In the genomic region with DNA sequence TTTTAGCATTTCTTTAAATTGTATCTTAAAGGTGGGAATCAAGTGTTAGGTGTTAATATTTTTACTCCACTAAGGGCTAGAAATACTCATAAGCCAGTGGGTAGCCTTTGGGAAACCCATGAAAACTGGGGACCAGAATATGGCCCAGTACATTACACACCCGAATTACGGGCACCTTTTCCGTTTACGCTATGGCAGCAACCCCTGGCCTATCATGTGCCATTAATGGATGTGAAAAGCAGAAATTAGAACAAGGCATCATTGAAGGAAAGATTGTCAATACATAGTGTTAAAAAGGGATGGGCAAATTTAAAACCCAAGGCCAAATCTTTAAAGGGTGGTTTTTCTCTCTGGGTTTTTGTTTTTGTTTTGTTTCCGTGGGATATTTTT, we compare ENCODE assay signal across 8 cellular contexts. TPM values are rescaled to one million over a fixed set of nuclear protein-coding genes. Genes with fewer than 3 reads are reported as not detected.
DNase-seq lines count a peak whose midpoint lies in the region; ATAC-seq and TF ChIP-seq lines count a peak whose summit lies in the region.

No MANE protein-coding gene starts in this region.

- CTCF ChIA-PET in GM10248 (lab: Yijun Ruan, JAX), result no interaction called here

- TF ChIP-seq CTCF in nephron (IDR thresholded peaks at IDR 0.05; ENCODE audit: unreplicated experiment in 3 of 3), result no peak
- TF ChIP-seq CTCF in GM10248 (IDR thresholded peaks at IDR 0.05; ENCODE audit: control extremely low read depth, extremely low read depth, low read depth, missing control alignments), result no peak

- H2AFZ ChIP-seq in Karpas-422 (ENCODE audit: low read length), result no peak overlapping the region

- H3K79me2 ChIP-seq in Karpas-422 (ENCODE audit: low read length), result peaks cover 47% of the 10 kb centered on the region

- DNase-seq in CD1c-positive myeloid dendritic cell (ENCODE audit: extremely low spot score) (peak; percentile 17), Karpas-422 (peak; percentile 69), mesenteric fat pad (ENCODE audit: low spot score) (no peak), GM10248 (ENCODE audit: extremely low spot score) (no peak), ecto neural progenitor cell (ENCODE audit: low spot score) (no peak)

- no peaks in the 10 kb centered on the region for H3K9me3 Mint-ChIP-seq in dendritic cell treated with granulocyte-macrophage colony-stimulating factor and Interleukin-4, amounts not matched to agents 40 ng/mL and 50 ng/mL, for 4 days
- no peaks in the 10 kb centered on the region for H3K9me3 Mint-ChIP-seq in nephron

- H3K4me1 ChIP-seq in Karpas-422 (ENCODE audit: low read length), result peaks cover 43% of the 10 kb centered on the region

- intact Hi-C loops in dendritic cell treated with granulocyte-macrophage colony-stimulating factor and Interleukin-4, amounts not matched to agents 40 ng/mL and 50 ng/mL, for 4 days (cut with micrococcal nuclease), result loop anchor here (2.0 to 10.0 kb wide), 3 partner anchors 42 to 278 kb away; a partner anchor contains a TSS

- POLR2A ChIA-PET in GM10248 (lab: Yijun Ruan, JAX), result no interaction called here

- H3K9ac ChIP-seq in Karpas-422 (ENCODE audit: low read length), result peak overlapping the region; percentile 92

- H3K27me3 ChIP-seq in Karpas-422 (ENCODE audit: low read length), result no peaks in the 10 kb centered on the region

- H3K36me3 ChIP-seq in Karpas-422 (ENCODE audit: insufficient read depth, low read length), result peaks cover 19% of the 10 kb centered on the region

- H3K9me3 ChIP-seq in Karpas-422 (ENCODE audit: low read length), result no peaks in the 10 kb centered on the region

- H3K9me2 ChIP-seq in Karpas-422 (replicated peaks; ENCODE audit: insufficient read depth, low read length), result no peaks in the 10 kb centered on the region

- H4K20me1 ChIP-seq in Karpas-422 (ENCODE audit: insufficient read depth, low read depth, low read length), result peaks cover 45% of the 10 kb centered on the region

- peaks cover 3% of the 10 kb centered on the region for H3K27me3 Mint-ChIP-seq in dendritic cell treated with granulocyte-macrophage colony-stimulating factor and Interleukin-4, amounts not matched to agents 40 ng/mL and 50 ng/mL, for 4 days
- H3K27me3 Mint-ChIP-seq in nephron (ENCODE audit: low read depth), result no peaks in the 10 kb centered on the region

- H3K4me2 ChIP-seq in Karpas-422 (ENCODE audit: low read depth, low read length, poor library complexity, severe bottlenecking), result peak overlapping the region; percentile 71

- H3K4me1 Mint-ChIP-seq in dendritic cell treated with granulocyte-macrophage colony-stimulating factor and Interleukin-4, amounts not matched to agents 40 ng/mL and 50 ng/mL, for 4 days (ENCODE audit: low read depth), result peaks cover 50% of the 10 kb centered on the region
- H3K4me1 Mint-ChIP-seq in nephron, result peaks cover 50% of the 10 kb centered on the region

- H3K27ac ChIP-seq in Karpas-422 (ENCODE audit: low read length), result no peak overlapping the region

- H3K4me3 ChIP-seq in Karpas-422 (ENCODE audit: low read length), result peak overlapping the region; percentile 94

- ATAC-seq in GM19397 (IDR thresholded peaks at IDR 0.05; ENCODE audit: unreplicated experiment), result no peak

- peak overlapping the region; percentile 79 for H3K4me3 Mint-ChIP-seq in dendritic cell treated with granulocyte-macrophage colony-stimulating factor and Interleukin-4, amounts not matched to agents 40 ng/mL and 50 ng/mL, for 4 days
- peak overlapping the region; percentile 83 to 90 (median 85) for H3K4me3 Mint-ChIP-seq in nephron

- H3K36me3 Mint-ChIP-seq in dendritic cell treated with granulocyte-macrophage colony-stimulating factor and Interleukin-4, amounts not matched to agents 40 ng/mL and 50 ng/mL, for 4 days (ENCODE audit: low read depth), result peaks cover 48% of the 10 kb centered on the region
- peaks cover 23% of the 10 kb centered on the region for H3K36me3 Mint-ChIP-seq in nephron (ENCODE audit: low read depth)

- peak overlapping the region; percentile 90 for H3K27ac Mint-ChIP-seq in dendritic cell treated with granulocyte-macrophage colony-stimulating factor and Interleukin-4, amounts not matched to agents 40 ng/mL and 50 ng/mL, for 4 days
- H3K27ac Mint-ChIP-seq in nephron, result peak overlapping the region; percentile 23 to 62 (median 38)

RNA-seq across cellular contexts. Expression of a gene that starts 0.8 kb away (rescaled TPM):
- 30.5 and 40.0 TPM in 2 replicates for total RNA-seq in Karpas-422 (2014; rRNA removed; shearing (Covaris generic); ENCODE audit: low replicate concordance)
- 44.6 TPM for total RNA-seq in mesenteric fat pad

RNA-seq across cellular contexts. Expression of a gene that starts 41.1 kb away (rescaled TPM):
- total RNA-seq in Karpas-422 (2014; rRNA removed; shearing (Covaris generic); ENCODE audit: low replicate concordance), result 208 and 281 TPM in 2 replicates
- 403 TPM for total RNA-seq in mesenteric fat pad

RNA-seq across cellular contexts. Expression of a gene that starts 41.4 kb away (rescaled TPM):
- total RNA-seq in Karpas-422 (2014; rRNA removed; shearing (Covaris generic); ENCODE audit: low replicate concordance), result 141 and 167 TPM in 2 replicates
- total RNA-seq in mesenteric fat pad, result 492 TPM

Comparison
In these comparisons a context has a peak if more than half of its experiments do, and no peak if none do; other contexts are left out.
1. DNase-seq: peak in CD1c-positive myeloid dendritic cell (single experiment) and Karpas-422 (single experiment); none in mesenteric fat pad (single experiment), GM10248 (single experiment) and ecto neural progenitor cell (single experiment).